In genomic region chr14:30389134-30389900, GRCh38 we compare ENCODE assay signal across 11 cellular contexts.
A peak's percentile ranks its signal among the peaks of the same experiment; 100 is the strongest.
DNase-seq lines count a peak whose midpoint lies in the region; ATAC-seq lines count a peak whose summit lies in the region.
"Had no signal": no experiment of that assay in that cellular context is flagged by ENCODE, and none has a peak within 500 bp of the region (broad histone marks: within the 10 kb centered on the region; RNA-seq: fewer than 3 reads in every experiment).

No MANE protein-coding gene starts in this region.

- no peak overlapping the region for H3K27ac ChIP-seq in effector memory CD4-positive, alpha-beta T cell (ENCODE audit: insufficient read depth, low read length, poor library complexity, severe bottlenecking)

- DNase-seq in RPMI7951 (ENCODE audit: low read depth) (peak; percentile 4), fibroblast of peridontal ligament (ENCODE audit: extremely low read depth) (peak; percentile 24), pons (ENCODE audit: low spot score) (peak; percentile 6), dermis blood vessel endothelial cell (no peak)
- no peak for DNase-seq in stimulated activated CD4-positive, alpha-beta T cell treated with anti-CD3 and anti-CD28 coated beads, Interleukin-2, amount 100 ng/mL, for 48 hours
- no peak for DNase-seq in effector memory CD4-positive, alpha-beta T cell
- DNase-seq: CD8-positive, alpha-beta T cell; NCI-H1436; stimulated activated naive CD4-positive, alpha-beta T cell treated with Interleukin-2 at 50 U/mL for 16 hours had no signal

- no peaks in the 10 kb centered on the region for H3K27me3 ChIP-seq in effector memory CD4-positive, alpha-beta T cell (replicated peaks; ENCODE audit: control insufficient read depth, insufficient read depth, low read length, poor library complexity, severe bottlenecking)

- H3K4me3 ChIP-seq in effector memory CD4-positive, alpha-beta T cell (ENCODE audit: insufficient read depth, low read depth, low read length, poor library complexity, severe bottlenecking): no peak overlapping the region

- H3K36me3 ChIP-seq in effector memory CD4-positive, alpha-beta T cell (ENCODE audit: control insufficient read depth, insufficient read depth, low read length): no peaks in the 10 kb centered on the region

- no peaks in the 10 kb centered on the region for H3K9me3 ChIP-seq in effector memory CD4-positive, alpha-beta T cell (ENCODE audit: control insufficient read depth, low read length)

- no peaks in the 10 kb centered on the region for H3K4me1 ChIP-seq in effector memory CD4-positive, alpha-beta T cell (ENCODE audit: control insufficient read depth, insufficient read depth, low read length, poor library complexity, severe bottlenecking)

- peak; percentile 58 for ATAC-seq in GM18868 (IDR thresholded peaks at IDR 0.05; ENCODE audit: unreplicated experiment)
- no peak for ATAC-seq in HG02981 (IDR thresholded peaks at IDR 0.05; ENCODE audit: unreplicated experiment)
- ATAC-seq: CD8-positive, alpha-beta T cell had no signal

Comparison
In these comparisons a context has a peak if more than half of its experiments do, and no peak if none do; other contexts are left out.
1. DNase-seq: peak in RPMI7951 (single experiment), fibroblast of peridontal ligament (single experiment) and pons (single experiment); none in dermis blood vessel endothelial cell (single experiment), stimulated activated CD4-positive, alpha-beta T cell treated with anti-CD3 and anti-CD28 coated beads, Interleukin-2, amount 100 ng/mL, for 48 hours (0 of 2) and effector memory CD4-positive, alpha-beta T cell (0 of 3).